Comparison of ENCODE assay signal across 8 cellular contexts in the genomic region with DNA sequence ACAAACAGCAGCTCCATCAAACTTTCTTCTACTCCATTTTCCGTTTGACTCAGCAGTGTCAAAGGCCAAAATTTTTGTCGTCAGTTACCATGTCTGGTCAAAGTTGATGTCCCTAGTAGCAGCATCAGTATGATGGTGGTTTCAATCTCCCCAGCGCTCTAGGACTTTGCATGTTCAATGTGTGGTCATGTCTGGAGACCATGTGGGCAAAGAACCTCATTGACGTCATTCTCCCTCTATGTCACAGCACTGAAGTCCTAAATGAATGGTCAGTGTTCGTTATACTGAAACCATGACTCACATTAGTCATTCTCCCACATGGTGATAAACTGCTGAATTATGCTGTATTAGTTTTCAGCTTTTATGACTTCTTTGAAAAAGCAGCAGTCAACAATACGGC. TPM values are rescaled to one million over a fixed set of nuclear protein-coding genes. Genes with fewer than 3 reads are reported as not detected.
DNase-seq lines count a peak whose midpoint lies in the region; ATAC-seq, FAIRE-seq and TF ChIP-seq lines count a peak whose summit lies in the region.

No MANE protein-coding gene starts in this region.

- H3K36me3 ChIP-seq in MM.1S (replicated peaks; ENCODE audit: insufficient read depth, low read length): no peaks in the 10 kb centered on the region
- H3K36me3 ChIP-seq in mucosa of descending colon (ENCODE audit: low read depth): no peaks in the 10 kb centered on the region

- H3K9me3 Mint-ChIP-seq in HFFc6: no peaks in the 10 kb centered on the region
- H3K9me3 Mint-ChIP-seq in memory B cell: peaks cover 2% of the 10 kb centered on the region
- H3K9me3 Mint-ChIP-seq in mesothelial cell of epicardium: no peaks in the 10 kb centered on the region

- H3K27me3 Mint-ChIP-seq in HFFc6 (ENCODE audit: insufficient read depth) (no peaks in the 10 kb centered on the region; the same call in 1 of the 2 replicates), memory B cell (peaks cover 19% of the 10 kb centered on the region), mesothelial cell of epicardium (ENCODE audit: low read depth) (peaks cover 21% of the 10 kb centered on the region)

- H3K27ac Mint-ChIP-seq in HFFc6: peak overlapping the region; percentile 90
- H3K27ac Mint-ChIP-seq in memory B cell: no peak overlapping the region
- no peak overlapping the region for H3K27ac Mint-ChIP-seq in mesothelial cell of epicardium

- no peak overlapping the region for H3K9ac ChIP-seq in MM.1S (ENCODE audit: low read length)

- peak; percentile 94 for ATAC-seq in GM18868 (IDR thresholded peaks at IDR 0.05; ENCODE audit: unreplicated experiment)
- peak; percentile 42 for ATAC-seq in memory B cell (ENCODE audit: low read depth)
- ATAC-seq in mucosa of descending colon: no peak

- H3K4me1 Mint-ChIP-seq in HFFc6 (ENCODE audit: low read depth) (peaks cover 76% of the 10 kb centered on the region), memory B cell (peaks cover 3% of the 10 kb centered on the region), mesothelial cell of epicardium (no peaks in the 10 kb centered on the region)

- peak overlapping the region; percentile 56 for H3K4me3 Mint-ChIP-seq in HFFc6
- H3K4me3 Mint-ChIP-seq in memory B cell: no peak overlapping the region
- no peak overlapping the region for H3K4me3 Mint-ChIP-seq in mesothelial cell of epicardium

- H3K27me3 ChIP-seq in MM.1S (replicated peaks; ENCODE audit: insufficient read depth, low read length): no peaks in the 10 kb centered on the region

- no peaks in the 10 kb centered on the region for H3K9me2 ChIP-seq in MM.1S (replicated peaks; ENCODE audit: insufficient read depth, low read length)

- H3K79me2 ChIP-seq in MM.1S (ENCODE audit: low read length): no peaks in the 10 kb centered on the region

- H3K4me3 ChIP-seq in MM.1S (ENCODE audit: low read length): no peak overlapping the region
- H3K4me3 ChIP-seq in mucosa of descending colon: no peak overlapping the region

- peaks cover 11% of the 10 kb centered on the region for H3K36me3 Mint-ChIP-seq in HFFc6 (ENCODE audit: low read depth)
- H3K36me3 Mint-ChIP-seq in memory B cell: no peaks in the 10 kb centered on the region
- no peaks in the 10 kb centered on the region for H3K36me3 Mint-ChIP-seq in mesothelial cell of epicardium

- TF ChIP-seq CTCF in HFFc6 (IDR thresholded peaks at IDR 0.05): no peak
- no peak for TF ChIP-seq CTCF in MM.1S (IDR thresholded peaks at IDR 0.05; ENCODE audit: low read length)
- no peak for TF ChIP-seq CTCF in mesothelial cell of epicardium (IDR thresholded peaks at IDR 0.05; ENCODE audit: unreplicated experiment)
- TF ChIP-seq CTCF in mucosa of descending colon (IDR thresholded peaks at IDR 0.05): no peak

- intact Hi-C loops in mucosa of descending colon (cut with DNase I, micrococcal nuclease): no loop called here

- peak; percentile 98 for DNase-seq in HFFc6
- peak; percentile 94 for DNase-seq in RCC 7860 (ENCODE audit: low spot score)
- DNase-seq in memory B cell (ENCODE audit: low spot score in 2 of 2): no peak
- no peak for DNase-seq in MM.1S
- no peak for DNase-seq in globus pallidus (ENCODE audit: low spot score)
- DNase-seq in mesothelial cell of epicardium (ENCODE audit: low spot score in 2 of 2, unreplicated experiment in 2 of 2): no peak
- DNase-seq in mucosa of descending colon: no peak

- no peaks in the 10 kb centered on the region for H4K20me1 ChIP-seq in MM.1S (ENCODE audit: insufficient read depth, low read length)

- H3K4me2 ChIP-seq in MM.1S (ENCODE audit: low read depth, low read length): no peak overlapping the region

- H3F3A ChIP-seq in MM.1S (ENCODE audit: insufficient read depth, low read length): no peaks in the 10 kb centered on the region

- no peak overlapping the region for H2AFZ ChIP-seq in MM.1S (ENCODE audit: low read length)

- H3K9me3 ChIP-seq in MM.1S (replicated peaks; ENCODE audit: insufficient read depth, low read length) (no peaks in the 10 kb centered on the region), mucosa of descending colon (no peaks in the 10 kb centered on the region)

- no peaks in the 10 kb centered on the region for H3K4me1 ChIP-seq in MM.1S (ENCODE audit: low read length)
- H3K4me1 ChIP-seq in mucosa of descending colon (ENCODE audit: low read depth): no peaks in the 10 kb centered on the region

- peak; percentile 85 for FAIRE-seq in RCC 7860 (lab: Jason Lieb, UNC)

- no peak overlapping the region for H3K27ac ChIP-seq in MM.1S (ENCODE audit: low read length)

RNA-seq across cellular contexts. Expression of a gene that starts 23.2 kb away (rescaled TPM):
- total RNA-seq in HFFc6 (2021; fragmentation: NEBNext Ultra II Directional; extraction: Animal tissue kit (Norgen Biotek cat#: 25700)): 1 to 10 TPM; 2.1 to 4.2 (median 3.5) TPM
- total RNA-seq in mesothelial cell of epicardium (0.58 to 0.90 TPM (median 0.64 TPM) in 3 replicates), mucosa of descending colon (1 to 10 TPM in 1 of 3 donors, under 1 TPM in 2; 0.31 to 3.6 (median 0.43) TPM)

Comparison
In these comparisons a context has a peak if more than half of its experiments do, and no peak if none do; other contexts are left out.
1. DNase-seq: peak in HFFc6 (single experiment) and RCC 7860 (single experiment); none in memory B cell (0 of 2), MM.1S (single experiment), globus pallidus (single experiment), mesothelial cell of epicardium (0 of 2) and mucosa of descending colon (0 of 3).